8 cellular contexts compared by ENCODE assay signal in the genomic region with DNA sequence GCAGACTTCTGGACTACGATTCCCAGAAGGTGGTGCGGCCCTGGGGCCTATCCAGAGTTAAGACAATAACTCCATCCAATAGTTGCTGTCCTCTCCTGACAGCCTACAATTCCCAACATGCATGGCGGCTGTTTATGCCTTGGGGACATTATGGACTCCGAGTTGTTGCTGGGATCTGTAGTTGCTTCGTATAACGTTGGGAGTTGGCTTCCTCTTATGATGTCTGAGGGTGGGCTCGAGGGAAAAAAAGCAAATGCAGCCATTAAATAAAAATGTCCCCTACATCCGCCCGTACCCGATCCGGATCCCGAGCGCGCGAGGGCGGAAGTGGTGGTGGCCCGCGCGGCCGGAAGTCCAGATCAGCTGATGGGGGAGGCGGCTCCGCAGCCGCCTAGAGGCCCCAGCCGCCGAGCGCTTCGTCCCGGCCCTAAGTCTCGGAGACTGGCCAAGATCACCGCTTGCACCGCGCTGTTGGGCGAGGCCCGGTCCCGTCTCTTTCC. TPM values are rescaled to one million over a fixed set of nuclear protein-coding genes. Genes with fewer than 3 reads are reported as not detected.
DNase-seq lines count a peak whose midpoint lies in the region; TF ChIP-seq lines count a peak whose summit lies in the region.

A gene with protein sequence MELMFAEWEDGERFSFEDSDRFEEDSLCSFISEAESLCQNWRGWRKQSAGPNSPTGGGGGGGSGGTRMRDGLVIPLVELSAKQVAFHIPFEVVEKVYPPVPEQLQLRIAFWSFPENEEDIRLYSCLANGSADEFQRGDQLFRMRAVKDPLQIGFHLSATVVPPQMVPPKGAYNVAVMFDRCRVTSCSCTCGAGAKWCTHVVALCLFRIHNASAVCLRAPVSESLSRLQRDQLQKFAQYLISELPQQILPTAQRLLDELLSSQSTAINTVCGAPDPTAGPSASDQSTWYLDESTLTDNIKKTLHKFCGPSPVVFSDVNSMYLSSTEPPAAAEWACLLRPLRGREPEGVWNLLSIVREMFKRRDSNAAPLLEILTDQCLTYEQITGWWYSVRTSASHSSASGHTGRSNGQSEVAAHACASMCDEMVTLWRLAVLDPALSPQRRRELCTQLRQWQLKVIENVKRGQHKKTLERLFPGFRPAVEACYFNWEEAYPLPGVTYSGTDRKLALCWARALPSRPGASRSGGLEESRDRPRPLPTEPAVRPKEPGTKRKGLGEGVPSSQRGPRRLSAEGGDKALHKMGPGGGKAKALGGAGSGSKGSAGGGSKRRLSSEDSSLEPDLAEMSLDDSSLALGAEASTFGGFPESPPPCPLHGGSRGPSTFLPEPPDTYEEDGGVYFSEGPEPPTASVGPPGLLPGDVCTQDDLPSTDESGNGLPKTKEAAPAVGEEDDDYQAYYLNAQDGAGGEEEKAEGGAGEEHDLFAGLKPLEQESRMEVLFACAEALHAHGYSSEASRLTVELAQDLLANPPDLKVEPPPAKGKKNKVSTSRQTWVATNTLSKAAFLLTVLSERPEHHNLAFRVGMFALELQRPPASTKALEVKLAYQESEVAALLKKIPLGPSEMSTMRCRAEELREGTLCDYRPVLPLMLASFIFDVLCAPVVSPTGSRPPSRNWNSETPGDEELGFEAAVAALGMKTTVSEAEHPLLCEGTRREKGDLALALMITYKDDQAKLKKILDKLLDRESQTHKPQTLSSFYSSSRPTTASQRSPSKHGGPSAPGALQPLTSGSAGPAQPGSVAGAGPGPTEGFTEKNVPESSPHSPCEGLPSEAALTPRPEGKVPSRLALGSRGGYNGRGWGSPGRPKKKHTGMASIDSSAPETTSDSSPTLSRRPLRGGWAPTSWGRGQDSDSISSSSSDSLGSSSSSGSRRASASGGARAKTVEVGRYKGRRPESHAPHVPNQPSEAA (N-terminal part only) (plus strand): TSS at position 386 of the 500 bp plus-strand sequence. CDS start 273 bp downstream, outside the sequence.

- H3K79me2 ChIP-seq in MM.1S (ENCODE audit: low read length): peaks cover 70% of the 10 kb centered on the region

- H3K27me3 ChIP-seq in HAP-1 (ENCODE audit: low read depth) (no peaks in the 10 kb centered on the region), MM.1S (replicated peaks; ENCODE audit: insufficient read depth, low read length) (no peaks in the 10 kb centered on the region)

- TF ChIP-seq CTCF in MM.1S (IDR thresholded peaks at IDR 0.05; ENCODE audit: low read length) (no peak), fibroblast of the aortic adventitia (IDR thresholded peaks at IDR 0.05; ENCODE audit: insufficient read depth, low read length) (peak; percentile 1), nephron (IDR thresholded peaks at IDR 0.05; ENCODE audit: unreplicated experiment in 3 of 3) (no peak)

- H3K4me1 Mint-ChIP-seq in nephron: peaks cover 43% of the 10 kb centered on the region
- peaks cover 59% of the 10 kb centered on the region for H3K4me1 Mint-ChIP-seq in stimulated activated naive CD8-positive, alpha-beta T cell treated with anti-CD3 and anti-CD28 coated beads, Interleukin-15, Interleukin-2, amounts not matched to agents 100 ng/mL and 50 ng/mL, for 24 hours (ENCODE audit: low read depth)

- H3F3A ChIP-seq in MM.1S (ENCODE audit: insufficient read depth, low read length): peaks cover 4% of the 10 kb centered on the region

- H3K9ac ChIP-seq in ES-I3 (ENCODE audit: low read depth, low read length) (peak within 1 kb of the TSS; percentile 82), MM.1S (ENCODE audit: low read length) (peak within 1 kb of the TSS; percentile 63)

- no peaks in the 10 kb centered on the region for H3K27me3 Mint-ChIP-seq in nephron (ENCODE audit: low read depth)
- H3K27me3 Mint-ChIP-seq in stimulated activated naive CD8-positive, alpha-beta T cell treated with anti-CD3 and anti-CD28 coated beads, Interleukin-15, Interleukin-2, amounts not matched to agents 100 ng/mL and 50 ng/mL, for 24 hours: no peaks in the 10 kb centered on the region

- peaks cover 2% of the 10 kb centered on the region; the same call in 1 of the 2 replicates for H4K20me1 ChIP-seq in MM.1S (ENCODE audit: insufficient read depth, low read length)

- H3K4me3 Mint-ChIP-seq in nephron: peak within 1 kb of the TSS; percentile 98 to 100 (median 99)
- peak within 1 kb of the TSS; percentile 96 for H3K4me3 Mint-ChIP-seq in stimulated activated naive CD8-positive, alpha-beta T cell treated with anti-CD3 and anti-CD28 coated beads, Interleukin-15, Interleukin-2, amounts not matched to agents 100 ng/mL and 50 ng/mL, for 24 hours

- no peaks in the 10 kb centered on the region for H3K9me2 ChIP-seq in MM.1S (replicated peaks; ENCODE audit: insufficient read depth, low read length)

- H3K4me3 ChIP-seq in HAP-1 (peak within 1 kb of the TSS; percentile 77), MM.1S (ENCODE audit: low read length) (peak within 1 kb of the TSS; percentile 85), fibroblast of the aortic adventitia (ENCODE audit: low read depth, low read length) (peak within 1 kb of the TSS; percentile 92)

- peak within 1 kb of the TSS; percentile 89 for H3K4me2 ChIP-seq in MM.1S (ENCODE audit: low read depth, low read length)

- no peaks in the 10 kb centered on the region for H3K9me3 Mint-ChIP-seq in nephron
- H3K9me3 Mint-ChIP-seq in stimulated activated naive CD8-positive, alpha-beta T cell treated with anti-CD3 and anti-CD28 coated beads, Interleukin-15, Interleukin-2, amounts not matched to agents 100 ng/mL and 50 ng/mL, for 24 hours: no peaks in the 10 kb centered on the region

- peak within 1 kb of the TSS; percentile 49; the same call in 1 of the 2 replicates for H3K27ac ChIP-seq in MM.1S (ENCODE audit: low read length)

- H3K36me3 Mint-ChIP-seq in nephron (ENCODE audit: low read depth): peaks cover 9% of the 10 kb centered on the region
- H3K36me3 Mint-ChIP-seq in stimulated activated naive CD8-positive, alpha-beta T cell treated with anti-CD3 and anti-CD28 coated beads, Interleukin-15, Interleukin-2, amounts not matched to agents 100 ng/mL and 50 ng/mL, for 24 hours (ENCODE audit: low read depth): peaks cover 22% of the 10 kb centered on the region

- H3K4me1 ChIP-seq in ES-I3 (ENCODE audit: insufficient read depth, low read length) (0 out of 2 replicates have a peak, but pooled peaks cover 4% of the 10 kb centered on the region), HAP-1 (peaks cover 23% of the 10 kb centered on the region), MM.1S (ENCODE audit: low read length) (peaks cover 15% of the 10 kb centered on the region)

- peaks cover 3% of the 10 kb centered on the region for H3K36me3 ChIP-seq in ES-I3 (ENCODE audit: insufficient read depth, low read length)
- peaks cover 5% of the 10 kb centered on the region for H3K36me3 ChIP-seq in HAP-1 (replicated peaks)
- H3K36me3 ChIP-seq in MM.1S (replicated peaks; ENCODE audit: insufficient read depth, low read length): no peaks in the 10 kb centered on the region

- H3K27ac Mint-ChIP-seq in nephron: peak within 1 kb of the TSS; percentile 92 to 100 (median 98)
- peak within 1 kb of the TSS; percentile 96 for H3K27ac Mint-ChIP-seq in stimulated activated naive CD8-positive, alpha-beta T cell treated with anti-CD3 and anti-CD28 coated beads, Interleukin-15, Interleukin-2, amounts not matched to agents 100 ng/mL and 50 ng/mL, for 24 hours

- in situ Hi-C loops in HAP-1 (cut with MboI; ENCODE audit: low sequenced_read_pairs): no loop called here

- H2AFZ ChIP-seq in MM.1S (ENCODE audit: low read length): peak within 1 kb of the TSS; percentile 64

- no peaks in the 10 kb centered on the region for H3K9me3 ChIP-seq in ES-I3 (ENCODE audit: control insufficient read depth, insufficient read depth, low read length)
- H3K9me3 ChIP-seq in HAP-1: no peaks in the 10 kb centered on the region
- no peaks in the 10 kb centered on the region for H3K9me3 ChIP-seq in MM.1S (replicated peaks; ENCODE audit: insufficient read depth, low read length)

- DNase-seq in HAP-1 (ENCODE audit: low spot score in 2 of 2) (peak; percentile 89 to 96), MM.1S (peak; percentile 94), SIG-M5 (lab: John Stamatoyannopoulos, UW) (peak; percentile 93), activated gamma-delta T cell (lab: John Stamatoyannopoulos, UW) (peak; percentile 75), fibroblast of the aortic adventitia (ENCODE audit: low read depth) (peak; percentile 98)

RNA-seq across cellular contexts. Expression of the gene that starts here (rescaled TPM):
- total RNA-seq in fibroblast of the aortic adventitia (ENCODE audit: low replicate concordance): 38.8 and 48.9 TPM in 2 replicates

Comparison
In these comparisons a context has a peak if more than half of its experiments do, and no peak if none do; other contexts are left out.
1. Peak in every context shown above with its lines: DNase-seq, H3K4me3 ChIP-seq and H3K27ac ChIP-seq.